11 cellular contexts compared by ENCODE assay signal in genomic region chr3:50352762-50353161, GRCh38. TPM values are rescaled to one million over a fixed set of nuclear protein-coding genes. Genes with fewer than 3 reads are reported as not detected.
DNase-seq lines count a peak whose midpoint lies in the region; ATAC-seq and TF ChIP-seq lines count a peak whose summit lies in the region.
"Had no signal": no experiment of that assay in that cellular context is flagged by ENCODE, and none has a peak within 500 bp of the region (broad histone marks: within the 10 kb centered on the region; RNA-seq: fewer than 3 reads in every experiment).

No MANE protein-coding gene starts in this region.

- DNase-seq in activated naive CD4-positive, alpha-beta T cell treated with Interleukin-2 at 50 U/mL for 16 hours: no peak
- DNase-seq in NCI-H1048 (lab: John Stamatoyannopoulos, UW): peak; percentile 8
- DNase-seq in colonic mucosa: no peak
- no peak for DNase-seq in type B pancreatic cell (ENCODE audit: extremely low spot score, unreplicated experiment)
- DNase-seq in Ammon's horn (ENCODE audit: low spot score): no peak
- no peak for DNase-seq in A172 (ENCODE audit: low spot score)
- DNase-seq: activated CD4-positive, alpha-beta T cell treated with anti-CD3 and anti-CD28 coated beads for 1 hour; effector CD4-positive, alpha-beta T cell; NCI-H2029 treated with DMSO at 0.1 percent for 48 hours had no signal

- peak overlapping the region; percentile 49 for H3K27ac ChIP-seq in colonic mucosa

- H3K4me3 ChIP-seq in colonic mucosa: no peak overlapping the region

- peak overlapping the region; percentile 59 for H3K27ac Mint-ChIP-seq in activated naive CD4-positive, alpha-beta T cell treated with anti-CD3 and anti-CD28 coated beads, Interleukin-2, amount 50 U/mL, for 24 hours
- no peak overlapping the region for H3K27ac Mint-ChIP-seq in type B pancreatic cell

- no peaks in the 10 kb centered on the region for H3K27me3 ChIP-seq in colonic mucosa

- peaks cover 62% of the 10 kb centered on the region for H3K4me1 Mint-ChIP-seq in activated naive CD4-positive, alpha-beta T cell treated with anti-CD3 and anti-CD28 coated beads, Interleukin-2, amount 50 U/mL, for 24 hours
- H3K4me1 Mint-ChIP-seq in type B pancreatic cell (ENCODE audit: unreplicated experiment): peaks cover 33% of the 10 kb centered on the region

- no peak for ATAC-seq in HG03025 (IDR thresholded peaks at IDR 0.05; ENCODE audit: low FRiP score, unreplicated experiment)

- TF ChIP-seq CTCF in colonic mucosa (IDR thresholded peaks at IDR 0.05) (no peak), type B pancreatic cell (conservative IDR thresholded peaks at IDR 0.05) (peak; percentile 25)

- H3K9ac ChIP-seq in colonic mucosa (ENCODE audit: low read depth in 2 of 2, low read length in 2 of 2): no peak overlapping the region

- no peaks in the 10 kb centered on the region for H3K9me3 ChIP-seq in colonic mucosa

- peaks cover 35% of the 10 kb centered on the region for H3K4me1 ChIP-seq in colonic mucosa

- H3K4me3 Mint-ChIP-seq in activated naive CD4-positive, alpha-beta T cell treated with anti-CD3 and anti-CD28 coated beads, Interleukin-2, amount 50 U/mL, for 24 hours: no peak overlapping the region
- H3K4me3 Mint-ChIP-seq in type B pancreatic cell: peak overlapping the region; percentile 65

- intact Hi-C loops in colonic mucosa (cut with DNase I): no loop called here

- H3K9me3 Mint-ChIP-seq in activated naive CD4-positive, alpha-beta T cell treated with anti-CD3 and anti-CD28 coated beads, Interleukin-2, amount 50 U/mL, for 24 hours: no peaks in the 10 kb centered on the region
- no peaks in the 10 kb centered on the region for H3K9me3 Mint-ChIP-seq in type B pancreatic cell

- H3K27me3 Mint-ChIP-seq in activated naive CD4-positive, alpha-beta T cell treated with anti-CD3 and anti-CD28 coated beads, Interleukin-2, amount 50 U/mL, for 24 hours: no peaks in the 10 kb centered on the region
- H3K27me3 Mint-ChIP-seq in type B pancreatic cell: no peaks in the 10 kb centered on the region

- peaks cover 8% of the 10 kb centered on the region for H3K36me3 ChIP-seq in colonic mucosa

- H3K36me3 Mint-ChIP-seq in activated naive CD4-positive, alpha-beta T cell treated with anti-CD3 and anti-CD28 coated beads, Interleukin-2, amount 50 U/mL, for 24 hours: peaks cover 2% of the 10 kb centered on the region
- no peaks in the 10 kb centered on the region for H3K36me3 Mint-ChIP-seq in type B pancreatic cell

RNA-seq across cellular contexts. Expression of gene CYB561D2, which starts 2.1 kb away (rescaled TPM):
- total RNA-seq in colonic mucosa (10 to 100 TPM; 30.9 to 46.2 TPM), type B pancreatic cell (ENCODE audit: low replicate concordance) (10.1 and 15.9 TPM in 2 replicates)
- 46.9 and 53.7 TPM in 2 replicates for total RNA-seq in A172 (2014; rRNA removed; shearing (Covaris generic))

RNA-seq across cellular contexts. Expression of gene NPRL2, which starts 2.2 kb away (rescaled TPM):
- 10 to 100 TPM; 23.2 to 29.6 TPM for total RNA-seq in colonic mucosa
- 20.3 and 27.9 TPM in 2 replicates for total RNA-seq in type B pancreatic cell (ENCODE audit: low replicate concordance)
- 23.1 and 24.8 TPM in 2 replicates for total RNA-seq in A172 (2014; rRNA removed; shearing (Covaris generic))

RNA-seq across cellular contexts. Expression of gene TMEM115, which starts 6.6 kb away (rescaled TPM):
- 10 to 100 TPM; 42.1 to 45.0 TPM for total RNA-seq in colonic mucosa
- 42.7 and 44.4 TPM in 2 replicates for total RNA-seq in type B pancreatic cell (ENCODE audit: low replicate concordance)
- total RNA-seq in A172 (2014; rRNA removed; shearing (Covaris generic)): 57.3 and 58.9 TPM in 2 replicates

RNA-seq across cellular contexts. Expression of gene ZMYND10, which starts 7.2 kb away (rescaled TPM):
- 1 to 10 TPM in 1 of 2 donors, under 1 TPM in 1; 0.37 to 1.5 TPM for total RNA-seq in colonic mucosa
- total RNA-seq in type B pancreatic cell (ENCODE audit: low replicate concordance): 1.8 and 13.4 TPM in 2 replicates
- total RNA-seq in A172 (2014; rRNA removed; shearing (Covaris generic)): 0.09 and 0.62 TPM in 2 replicates

RNA-seq across cellular contexts. Expression of gene RASSF1, which starts 12.1 kb away (rescaled TPM):
- 10 to 100 TPM; 20.6 to 28.2 TPM for total RNA-seq in colonic mucosa
- total RNA-seq in type B pancreatic cell (ENCODE audit: low replicate concordance): 13.7 and 13.8 TPM in 2 replicates
- total RNA-seq in A172 (2014; rRNA removed; shearing (Covaris generic)): 12.9 and 16.9 TPM in 2 replicates
